In genomic region chrX:2963449-2963848, GRCh38 we compare ENCODE assay signal across 15 cellular contexts. TPM values are rescaled to one million over a fixed set of nuclear protein-coding genes. Genes with fewer than 3 reads are reported as not detected.
"Had no signal": no experiment of that assay in that cellular context is flagged by ENCODE, and none has a peak within 500 bp of the region (broad histone marks: within the 10 kb centered on the region; RNA-seq: fewer than 3 reads in every experiment).

No MANE protein-coding gene starts in this region.

RNA-seq across cellular contexts. Expression of gene ARSH, which starts 42.9 kb away (rescaled TPM):
- total RNA-seq: activated CD4-positive, alpha-beta T cell treated with anti-CD3 and anti-CD28 coated beads, Interleukin-2, amount 10 ng/mL, durations not matched to agents 7 days and 5 days; activated CD8-positive, alpha-beta memory T cell treated with anti-CD3 and anti-CD28 coated beads, Interleukin-2, amount 10 ng/mL, durations not matched to agents 7 days and 5 days; activated CD8-positive, alpha-beta T cell treated with anti-CD3 and anti-CD28 coated beads for 36 hours; dermis microvascular lymphatic vessel endothelial cell; fibroblast of villous mesenchyme; heart left ventricle; left ventricle myocardium inferior; mammary epithelial cell; mononuclear cell; neural crest cell; occipital lobe; posterior vena cava; spleen; T-cell had no signal
- polyA plus RNA-seq: heart left ventricle, immature natural killer cell, mammary epithelial cell, spleen had no signal
